ENCODE assay signal across 22 cellular contexts in genomic region chr11:75697906-75698563, GRCh38. TPM values are rescaled to one million over a fixed set of nuclear protein-coding genes. Genes with fewer than 3 reads are reported as not detected.
"Had no signal": no experiment of that assay in that cellular context is flagged by ENCODE, and none has a peak within 500 bp of the region (broad histone marks: within the 10 kb centered on the region; RNA-seq: fewer than 3 reads in every experiment).

No MANE protein-coding gene starts in this region.

- ATAC-seq: body of pancreas; heart right ventricle; naive thymus-derived CD8-positive, alpha-beta T cell; psoas muscle; right cardiac atrium; stimulated activated memory B cell treated with anti-CD40 and anti-IgM and Interleukin-4, amounts not matched to agents 10 μg/mL and 1 μg/mL and 100 μg/mL, for 72 hours had no signal

- H3K36me3 Mint-ChIP-seq: stimulated activated memory B cell treated with anti-CD40 and anti-IgM and Interleukin-4, amounts not matched to agents 10 μg/mL and 1 μg/mL and 100 μg/mL, for 72 hours had no signal

- H3K4me1 ChIP-seq: body of pancreas, psoas muscle had no signal

- H3K9me3 Mint-ChIP-seq: activated CD4-positive, alpha-beta memory T cell treated with anti-CD3 and anti-CD28 coated beads, Interleukin-2, amount 10 ng/mL, durations not matched to agents 7 days and 5 days; activated naive CD4-positive, alpha-beta T cell treated with anti-CD3 and anti-CD28 coated beads for 36 hours; activated T-cell treated with anti-CD3 and anti-CD28 coated beads, Interleukin-2, amount 50 U/mL, for 24 hours; central memory CD8-positive, alpha-beta T cell; immature natural killer cell; stimulated activated memory B cell treated with anti-CD40 and anti-IgM and Interleukin-4, amounts not matched to agents 10 μg/mL and 1 μg/mL and 100 μg/mL, for 72 hours had no signal

- H3K4me1 Mint-ChIP-seq: activated CD4-positive, alpha-beta memory T cell treated with anti-CD3 and anti-CD28 coated beads, Interleukin-2, amount 10 ng/mL, durations not matched to agents 7 days and 5 days; central memory CD8-positive, alpha-beta T cell; immature natural killer cell; stimulated activated memory B cell treated with anti-CD40 and anti-IgM and Interleukin-4, amounts not matched to agents 10 μg/mL and 1 μg/mL and 100 μg/mL, for 72 hours had no signal

- H3K36me3 ChIP-seq: heart right ventricle, ovary, thoracic aorta had no signal

- H3K9me3 ChIP-seq: body of pancreas, ovary, psoas muscle, thoracic aorta had no signal

- H3K27ac ChIP-seq: body of pancreas, coronary artery, heart right ventricle, ovary, psoas muscle, thoracic aorta had no signal

- DNase-seq: activated CD4-positive, alpha-beta memory T cell treated with anti-CD3 and anti-CD28 coated beads, Interleukin-2, amount 10 ng/mL, durations not matched to agents 7 days and 5 days; activated CD4-positive, alpha-beta T cell treated with anti-CD3 and anti-CD28 coated beads for 48 hours; activated CD4-positive, CD25-positive, alpha-beta regulatory T cell; activated naive CD4-positive, alpha-beta T cell treated with anti-CD3 and anti-CD28 coated beads for 36 hours; activated T-cell treated with anti-CD3 and anti-CD28 coated beads, Interleukin-2, amount 50 U/mL, for 24 hours; body of pancreas; erythroblast; heart right ventricle; immature natural killer cell; left cardiac atrium; naive thymus-derived CD8-positive, alpha-beta T cell; ovary; psoas muscle; right cardiac atrium; stimulated activated CD4-positive, alpha-beta T cell treated with anti-CD3 and anti-CD28 coated beads, Interleukin-4, amount 100 ng/mL, for 4 hours; T1000 had no signal

- H3K4me3 ChIP-seq: body of pancreas, coronary artery, heart right ventricle, ovary, psoas muscle, thoracic aorta had no signal

- H3K27ac Mint-ChIP-seq: activated CD4-positive, alpha-beta memory T cell treated with anti-CD3 and anti-CD28 coated beads, Interleukin-2, amount 10 ng/mL, durations not matched to agents 7 days and 5 days; activated naive CD4-positive, alpha-beta T cell treated with anti-CD3 and anti-CD28 coated beads for 36 hours; activated T-cell treated with anti-CD3 and anti-CD28 coated beads, Interleukin-2, amount 50 U/mL, for 24 hours; immature natural killer cell; naive thymus-derived CD8-positive, alpha-beta T cell; stimulated activated memory B cell treated with anti-CD40 and anti-IgM and Interleukin-4, amounts not matched to agents 10 μg/mL and 1 μg/mL and 100 μg/mL, for 72 hours had no signal

- H3K27me3 ChIP-seq: body of pancreas, ovary had no signal

- H3K4me3 Mint-ChIP-seq: activated CD4-positive, alpha-beta memory T cell treated with anti-CD3 and anti-CD28 coated beads, Interleukin-2, amount 10 ng/mL, durations not matched to agents 7 days and 5 days; activated naive CD4-positive, alpha-beta T cell treated with anti-CD3 and anti-CD28 coated beads for 36 hours; activated T-cell treated with anti-CD3 and anti-CD28 coated beads, Interleukin-2, amount 50 U/mL, for 24 hours; central memory CD8-positive, alpha-beta T cell; immature natural killer cell; naive thymus-derived CD8-positive, alpha-beta T cell; stimulated activated memory B cell treated with anti-CD40 and anti-IgM and Interleukin-4, amounts not matched to agents 10 μg/mL and 1 μg/mL and 100 μg/mL, for 72 hours had no signal

RNA-seq across cellular contexts. Expression of gene MOGAT2, which starts 19.6 kb away (rescaled TPM):
- total RNA-seq: activated CD4-positive, alpha-beta memory T cell treated with anti-CD3 and anti-CD28 coated beads, Interleukin-2, amount 10 ng/mL, durations not matched to agents 7 days and 5 days; activated naive CD4-positive, alpha-beta T cell treated with anti-CD3 and anti-CD28 coated beads for 36 hours; body of pancreas; frontal cortex; naive thymus-derived CD8-positive, alpha-beta T cell; psoas muscle; T-helper 1 cell treated with Interleukin-12 subunit alpha and Interleukin-12 subunit beta and Interleukin-4 antibody, amounts not matched to agents 30 ng/mL and 1 ng/mL, for 36 hours; thoracic aorta had no signal
- polyA plus RNA-seq: heart right ventricle; immature natural killer cell; naive thymus-derived CD8-positive, alpha-beta T cell; ovary had no signal

RNA-seq across cellular contexts. Expression of gene MAP6, which starts 29.2 kb away (rescaled TPM):
- total RNA-seq: activated naive CD4-positive, alpha-beta T cell treated with anti-CD3 and anti-CD28 coated beads for 36 hours; naive thymus-derived CD8-positive, alpha-beta T cell had no signal
- polyA plus RNA-seq: immature natural killer cell; naive thymus-derived CD8-positive, alpha-beta T cell had no signal
